ENCODE assay signal across 8 cellular contexts in the genomic region with DNA sequence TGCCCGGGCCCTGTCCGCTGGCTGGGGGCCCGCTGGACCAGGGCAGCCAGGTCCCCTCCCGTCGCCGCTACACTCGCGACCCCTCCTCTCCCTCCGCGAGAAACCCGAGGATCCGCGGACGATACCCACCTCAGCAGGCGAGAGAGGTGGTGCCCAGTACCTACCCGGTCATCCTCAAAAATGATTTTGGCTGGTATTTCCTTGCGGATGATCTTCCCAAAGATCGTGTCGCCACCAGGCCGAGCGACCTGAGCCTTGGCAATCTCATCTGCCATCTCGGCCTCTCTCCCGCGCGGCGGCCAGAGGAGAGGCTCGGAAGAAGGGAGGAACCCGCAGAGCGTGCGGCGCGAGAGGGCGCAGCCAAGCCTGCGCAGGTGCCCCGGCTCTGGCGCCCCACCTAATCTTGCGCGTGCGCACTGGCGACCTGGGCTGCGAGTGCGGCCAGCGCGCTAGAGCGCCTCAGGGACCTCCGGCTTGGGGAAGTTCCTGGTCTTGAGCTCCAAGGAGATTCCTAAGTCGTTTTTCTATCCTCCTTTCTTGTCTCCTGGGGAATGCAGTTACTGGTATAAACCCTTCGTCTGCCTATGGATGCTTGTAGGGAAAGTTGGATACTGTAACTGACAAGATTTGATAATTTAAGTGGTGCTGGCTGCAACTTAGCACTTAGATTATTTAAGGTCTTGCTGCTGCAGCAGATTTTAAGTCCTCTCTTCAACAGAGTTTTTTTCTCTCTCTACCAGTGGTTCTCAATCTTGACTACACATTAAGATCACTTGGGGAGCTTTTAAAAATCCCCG. TPM values are rescaled to one million over a fixed set of nuclear protein-coding genes. Genes with fewer than 3 reads are reported as not detected.
DNase-seq lines count a peak whose midpoint lies in the region; ATAC-seq and TF ChIP-seq lines count a peak whose summit lies in the region.

A gene (minus strand): TSS at position 326 of the 797 bp plus-strand sequence. CDS start 51 bp downstream, at position 275.

- peak; percentile 91 for DNase-seq in EL
- peak; percentile 85 for DNase-seq in GOT3 (lab: John Stamatoyannopoulos, UW)
- peak; percentile 98 for DNase-seq in RWPE1 (ENCODE audit: low spot score)
- DNase-seq in activated T-helper 2 cell treated with anti-CD3 and anti-CD28 coated beads, Interferon-gamma antibody, Interleukin-2, Interleukin-4, amounts not matched to agents 10 μg/mL and 5 μg/mL and 100 μg/mL, durations not matched to agents 14 hours and 24 hours and 36 hours (ENCODE audit: low spot score): peak; percentile 91
- DNase-seq in fibroblast of peridontal ligament (ENCODE audit: extremely low read depth): peak; percentile 85
- peak; percentile 93 to 94 for DNase-seq in stimulated activated naive CD8-positive, alpha-beta T cell treated with anti-CD3 and anti-CD28 coated beads, Interleukin-15, amount 100 ng/mL, for 72 hours

- H3K27ac Mint-ChIP-seq in activated T-helper 2 cell treated with anti-CD3 and anti-CD28 coated beads, Interferon-gamma antibody, Interleukin-2, Interleukin-4, amounts not matched to agents 10 μg/mL and 5 μg/mL and 100 μg/mL, durations not matched to agents 14 hours and 24 hours and 36 hours: peak within 1 kb of the TSS; percentile 99
- peak within 1 kb of the TSS; percentile 97 to 98 (median 97) for H3K27ac Mint-ChIP-seq in nephron
- H3K27ac Mint-ChIP-seq in stimulated activated naive CD8-positive, alpha-beta T cell treated with anti-CD3 and anti-CD28 coated beads, Interleukin-15, amount 100 ng/mL, for 72 hours: peak within 1 kb of the TSS; percentile 98 to 99

- peak; percentile 91 for ATAC-seq in stimulated activated naive CD8-positive, alpha-beta T cell treated with anti-CD3 and anti-CD28 coated beads, Interleukin-15, amount 100 ng/mL, for 72 hours

- peaks cover 49% of the 10 kb centered on the region for H3K4me1 Mint-ChIP-seq in activated T-helper 2 cell treated with anti-CD3 and anti-CD28 coated beads, Interferon-gamma antibody, Interleukin-2, Interleukin-4, amounts not matched to agents 10 μg/mL and 5 μg/mL and 100 μg/mL, durations not matched to agents 14 hours and 24 hours and 36 hours (ENCODE audit: low read depth)
- H3K4me1 Mint-ChIP-seq in nephron: peaks cover 40% of the 10 kb centered on the region
- H3K4me1 Mint-ChIP-seq in stimulated activated naive CD8-positive, alpha-beta T cell treated with anti-CD3 and anti-CD28 coated beads, Interleukin-15, amount 100 ng/mL, for 72 hours: peaks cover 57% of the 10 kb centered on the region

- H3K36me3 Mint-ChIP-seq in activated T-helper 2 cell treated with anti-CD3 and anti-CD28 coated beads, Interferon-gamma antibody, Interleukin-2, Interleukin-4, amounts not matched to agents 10 μg/mL and 5 μg/mL and 100 μg/mL, durations not matched to agents 14 hours and 24 hours and 36 hours (ENCODE audit: low read depth): peaks cover 40% of the 10 kb centered on the region
- H3K36me3 Mint-ChIP-seq in nephron (ENCODE audit: low read depth): peaks cover 29% of the 10 kb centered on the region

- H3K27me3 Mint-ChIP-seq in activated T-helper 2 cell treated with anti-CD3 and anti-CD28 coated beads, Interferon-gamma antibody, Interleukin-2, Interleukin-4, amounts not matched to agents 10 μg/mL and 5 μg/mL and 100 μg/mL, durations not matched to agents 14 hours and 24 hours and 36 hours (ENCODE audit: low read depth): no peaks in the 10 kb centered on the region
- H3K27me3 Mint-ChIP-seq in nephron (ENCODE audit: low read depth): no peaks in the 10 kb centered on the region
- H3K27me3 Mint-ChIP-seq in stimulated activated naive CD8-positive, alpha-beta T cell treated with anti-CD3 and anti-CD28 coated beads, Interleukin-15, amount 100 ng/mL, for 72 hours: no peaks in the 10 kb centered on the region

- H3K27ac ChIP-seq in RWPE1: peak within 1 kb of the TSS; percentile 96

- CTCF ChIA-PET in RWPE1 (lab: Yijun Ruan, JAX): interaction anchor here (0.5 to 2.2 kb wide), 7 partner anchors 9 to 868 kb away, joined by 3 to 8 read pairs (median 3); no protein-coding TSS in a partner anchor

- intact Hi-C loops in activated T-helper 2 cell treated with anti-CD3 and anti-CD28 coated beads, Interferon-gamma antibody, Interleukin-2, Interleukin-4, amounts not matched to agents 10 μg/mL and 5 μg/mL and 100 μg/mL, durations not matched to agents 14 hours and 24 hours and 36 hours (cut with micrococcal nuclease): loop anchor here (1.0 kb wide), 6 partner anchors 45 to 252 kb away; no protein-coding TSS in a partner anchor

- H3K9me3 Mint-ChIP-seq in activated T-helper 2 cell treated with anti-CD3 and anti-CD28 coated beads, Interferon-gamma antibody, Interleukin-2, Interleukin-4, amounts not matched to agents 10 μg/mL and 5 μg/mL and 100 μg/mL, durations not matched to agents 14 hours and 24 hours and 36 hours: no peaks in the 10 kb centered on the region
- no peaks in the 10 kb centered on the region for H3K9me3 Mint-ChIP-seq in nephron
- no peaks in the 10 kb centered on the region for H3K9me3 Mint-ChIP-seq in stimulated activated naive CD8-positive, alpha-beta T cell treated with anti-CD3 and anti-CD28 coated beads, Interleukin-15, amount 100 ng/mL, for 72 hours

- TF ChIP-seq CTCF in LNCAP (IDR thresholded peaks at IDR 0.05): 0 out of 2 replicates have a peak, but pooled peaks have one; percentile 16
- 0 out of 2 replicates have a peak, but pooled peaks have one; percentile 16 for TF ChIP-seq CTCF in RWPE1 (conservative IDR thresholded peaks at IDR 0.05; ENCODE audit: low read depth)
- TF ChIP-seq CTCF in nephron (IDR thresholded peaks at IDR 0.05; ENCODE audit: unreplicated experiment in 3 of 3): no peak

- POLR2A ChIA-PET in RWPE1 (lab: Yijun Ruan, JAX; ENCODE audit: low non-redundant PET): interaction anchor here (0.5 kb wide), 1 partner anchor 10 kb away, joined by 3 read pairs; no protein-coding TSS in a partner anchor

- H3K4me3 Mint-ChIP-seq in activated T-helper 2 cell treated with anti-CD3 and anti-CD28 coated beads, Interferon-gamma antibody, Interleukin-2, Interleukin-4, amounts not matched to agents 10 μg/mL and 5 μg/mL and 100 μg/mL, durations not matched to agents 14 hours and 24 hours and 36 hours (ENCODE audit: low read depth): peak within 1 kb of the TSS; percentile 96
- H3K4me3 Mint-ChIP-seq in nephron: peak within 1 kb of the TSS; percentile 97 to 99 (median 99)
- H3K4me3 Mint-ChIP-seq in stimulated activated naive CD8-positive, alpha-beta T cell treated with anti-CD3 and anti-CD28 coated beads, Interleukin-15, amount 100 ng/mL, for 72 hours: peak within 1 kb of the TSS; percentile 93 to 94

RNA-seq across cellular contexts. Expression of the gene that starts here (rescaled TPM):
- total RNA-seq in activated T-helper 2 cell treated with anti-CD3 and anti-CD28 coated beads, Interferon-gamma antibody, Interleukin-2, Interleukin-4, amounts not matched to agents 10 μg/mL and 5 μg/mL and 100 μg/mL, durations not matched to agents 14 hours and 24 hours and 36 hours: 279 and 282 TPM in 2 replicates

Comparison
In these comparisons a context has a peak if more than half of its experiments do, and no peak if none do; other contexts are left out.
1. Peak in every context shown above with its lines: DNase-seq, ATAC-seq and H3K27ac ChIP-seq.
2. CTCF ChIP-seq: peak in LNCAP (single experiment) and RWPE1 (single experiment); none in nephron (0 of 3).